In the genomic region with DNA sequence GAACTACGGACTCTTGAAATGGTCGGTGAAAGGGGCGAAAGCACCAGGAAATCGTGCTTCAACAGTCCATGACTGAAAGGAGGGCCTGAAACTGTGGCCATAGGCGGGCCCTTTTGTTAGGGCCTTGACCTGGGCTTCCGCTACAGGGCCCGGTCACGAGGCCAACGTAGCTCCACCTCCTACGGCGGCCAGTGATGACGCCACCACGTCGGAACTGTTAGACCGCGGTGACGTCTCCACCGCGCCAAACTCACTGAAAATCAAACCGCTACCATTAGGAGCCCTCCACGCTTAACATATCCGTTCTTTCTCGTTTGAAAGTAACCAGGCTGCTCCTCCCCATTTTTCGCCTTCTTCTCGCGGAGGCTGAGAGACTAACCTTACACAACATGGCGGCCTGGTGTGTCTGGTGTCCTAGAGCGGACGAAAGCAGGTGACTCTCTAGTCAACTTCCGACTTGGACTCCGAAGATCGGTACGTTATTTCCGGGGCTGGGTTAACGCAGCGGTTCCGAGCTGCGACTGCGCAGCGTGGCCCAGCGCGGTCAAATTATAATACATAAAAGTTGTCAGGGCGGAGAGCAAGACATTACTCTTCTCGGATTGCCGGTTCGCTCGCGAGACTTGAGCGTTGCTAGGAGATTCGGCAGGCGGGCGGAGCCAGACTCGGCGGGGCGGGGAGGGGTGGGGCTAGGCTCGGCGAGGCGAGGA, we compare ENCODE assay signal across 8 cellular contexts. TPM values are rescaled to one million over a fixed set of nuclear protein-coding genes. Genes with fewer than 3 reads are reported as not detected.
A peak's percentile ranks its signal among the peaks of the same experiment; 100 is the strongest.
DNase-seq lines count a peak whose midpoint lies in the region; ATAC-seq and TF ChIP-seq lines count a peak whose summit lies in the region.

No MANE protein-coding gene starts in this region.

- DNase-seq in GM10266 (ENCODE audit: extremely low spot score), result peak; percentile 92
- peak; percentile 99 for DNase-seq in NCI-H1092 (lab: John Stamatoyannopoulos, UW)
- DNase-seq in SK-N-MC (ENCODE audit: low read depth, low spot score), result peak; percentile 96
- DNase-seq in activated naive CD4-positive, alpha-beta T cell treated with anti-CD3 and anti-CD28 coated beads, Interleukin-2, amount 50 U/mL, for 72 hours (ENCODE audit: low spot score in 2 of 2), result peak; percentile 90 to 98
- DNase-seq in glutamatergic neuron, result peak; percentile 97
- DNase-seq in omental fat pad (ENCODE audit: low spot score), result peak; percentile 94
- DNase-seq in testis, result peak; percentile 98

- peaks cover 7% of the 10 kb centered on the region for H3K27me3 Mint-ChIP-seq in glutamatergic neuron (ENCODE audit: unreplicated experiment)

- H3K36me3 Mint-ChIP-seq in activated naive CD4-positive, alpha-beta T cell treated with anti-CD3 and anti-CD28 coated beads, Interleukin-2, amount 50 U/mL, for 72 hours, result peaks cover 14 to 35% of the 10 kb centered on the region in 2 donors
- H3K36me3 Mint-ChIP-seq in glutamatergic neuron (ENCODE audit: unreplicated experiment), result no peaks in the 10 kb centered on the region

- peaks cover 5% of the 10 kb centered on the region for H3K4me1 ChIP-seq in testis

- no peaks in the 10 kb centered on the region for H3K27me3 ChIP-seq in testis

- no peak overlapping the region for H3K4me3 Mint-ChIP-seq in glutamatergic neuron (ENCODE audit: unreplicated experiment)

- no peaks in the 10 kb centered on the region for H3K9me3 ChIP-seq in SK-N-MC (ENCODE audit: low read depth, low read length)
- H3K9me3 ChIP-seq in testis, result no peaks in the 10 kb centered on the region

- intact Hi-C loops in testis (cut with DNase I; ENCODE audit: low total_unique reads), result no loop called here

- TF ChIP-seq CTCF in GM10266 (IDR thresholded peaks at IDR 0.05; ENCODE audit: control insufficient read depth, insufficient read depth, low read depth, missing control alignments) (no peak), glutamatergic neuron (IDR thresholded peaks at IDR 0.05; ENCODE audit: partially characterized antibody, unreplicated experiment) (no peak), omental fat pad (IDR thresholded peaks at IDR 0.05) (no peak), testis (IDR thresholded peaks at IDR 0.05) (no peak)

- H3K4me1 Mint-ChIP-seq in glutamatergic neuron (ENCODE audit: low read depth, unreplicated experiment), result peaks cover 13% of the 10 kb centered on the region

- H3K36me3 ChIP-seq in SK-N-MC (ENCODE audit: insufficient read depth, low read length), result peaks cover 8% of the 10 kb centered on the region
- no peaks in the 10 kb centered on the region for H3K36me3 ChIP-seq in testis (ENCODE audit: low read depth, missing control alignments)

- H3K27ac ChIP-seq in SK-N-MC (peak overlapping the region; percentile 99), testis (peak overlapping the region; percentile 95 to 98)

- peak; percentile 77 for TF ChIP-seq POLR2A in testis (IDR thresholded peaks at IDR 0.05)

- peak overlapping the region; percentile 96 for H3K4me3 ChIP-seq in SK-N-MC
- peak overlapping the region; percentile 83 to 94 for H3K4me3 ChIP-seq in testis

- H3K27ac Mint-ChIP-seq in activated naive CD4-positive, alpha-beta T cell treated with anti-CD3 and anti-CD28 coated beads, Interleukin-2, amount 50 U/mL, for 72 hours, result no peak overlapping the region
- no peak overlapping the region for H3K27ac Mint-ChIP-seq in glutamatergic neuron (ENCODE audit: unreplicated experiment)

- H3K9ac ChIP-seq in SK-N-MC (ENCODE audit: insufficient read length), result peak overlapping the region; percentile 98

- ATAC-seq in HG02610 (IDR thresholded peaks at IDR 0.05; ENCODE audit: unreplicated experiment) (peak; percentile 78), omental fat pad (ENCODE audit: low FRiP score) (peak; percentile 95)
- peak; percentile 82 to 84 for ATAC-seq in activated naive CD4-positive, alpha-beta T cell treated with anti-CD3 and anti-CD28 coated beads, Interleukin-2, amount 50 U/mL, for 72 hours

- WGBS in testis, 2 donors, result 0 to 1% methylated on average over 43 to 58 of the region's 58 CpGs

- H3K9me3 Mint-ChIP-seq in activated naive CD4-positive, alpha-beta T cell treated with anti-CD3 and anti-CD28 coated beads, Interleukin-2, amount 50 U/mL, for 72 hours, result no peaks in the 10 kb centered on the region
- peaks cover 4% of the 10 kb centered on the region for H3K9me3 Mint-ChIP-seq in glutamatergic neuron (ENCODE audit: unreplicated experiment)

RNA-seq across cellular contexts. Expression of gene CACYBP, which starts 0.4 kb away (rescaled TPM):
- total RNA-seq in activated naive CD4-positive, alpha-beta T cell treated with anti-CD3 and anti-CD28 coated beads, Interleukin-2, amount 50 U/mL, for 72 hours, result 100 to 1,000 TPM; 345 to 354 TPM
- 88.7 TPM for total RNA-seq in glutamatergic neuron (ENCODE audit: unreplicated experiment)
- total RNA-seq in omental fat pad, result 100 to 1,000 TPM in 2 of 4 donors, 10 to 100 TPM in 2; 53.2 to 149 (median 89.1) TPM
- 100 to 1,000 TPM in 1 of 2 donors, 10 to 100 TPM in 1; 74.4 to 120 TPM for total RNA-seq in testis
- 121 TPM for polyA plus RNA-seq in testis (ENCODE audit: insufficient read depth, low read depth, low replicate concordance)

RNA-seq across cellular contexts. Expression of gene MRPS14, which starts 23.9 kb away (rescaled TPM):
- total RNA-seq in activated naive CD4-positive, alpha-beta T cell treated with anti-CD3 and anti-CD28 coated beads, Interleukin-2, amount 50 U/mL, for 72 hours, result 10 to 100 TPM; 42.6 to 45.7 TPM
- total RNA-seq in glutamatergic neuron (ENCODE audit: unreplicated experiment), result 35.3 TPM
- total RNA-seq in omental fat pad, result 10 to 100 TPM; 14.9 to 37.0 (median 23.5) TPM
- 10 to 100 TPM; 30.2 to 31.2 TPM for total RNA-seq in testis
- 42.8 TPM for polyA plus RNA-seq in testis (ENCODE audit: insufficient read depth, low read depth, low replicate concordance)

Comparison
In these comparisons a context has a peak if more than half of its experiments do, and no peak if none do; other contexts are left out.
1. Peak in every context shown above with its lines: DNase-seq, ATAC-seq, H3K4me3 ChIP-seq and H3K27ac ChIP-seq.